In the genomic region with DNA sequence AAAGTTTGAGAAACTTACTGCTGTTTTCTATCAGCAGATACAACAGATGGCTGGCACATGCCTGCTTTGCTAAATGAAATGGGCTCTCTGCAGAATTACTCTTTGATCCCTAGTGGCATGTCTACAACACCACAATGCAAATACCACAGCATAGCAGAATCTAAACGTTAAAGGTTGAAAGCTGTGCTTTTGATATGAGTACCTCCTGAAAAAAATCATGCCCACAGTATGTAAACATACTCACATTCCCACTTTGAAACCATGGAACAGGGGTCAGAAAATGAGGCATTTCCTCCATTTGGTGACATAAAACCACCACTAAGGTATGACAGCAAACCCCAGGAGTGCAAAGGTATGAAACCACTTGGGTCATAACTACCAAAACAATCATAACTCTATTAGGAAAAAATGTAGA, we compare ENCODE assay signal across 1 cellular context.
TF ChIP-seq lines count a peak whose summit lies in the region.

No MANE protein-coding gene starts in this region.

TF ChIP-seq in HepG2, 621 proteins besides CTCF, POLR2A, EP300 and RAD21 (continued from another document):
- TF ChIP-seq HNF1B (CRISPR knock-in tag; IDR thresholded peaks at IDR 0.05) (no peak), ZBTB8A (CRISPR knock-in tag; IDR thresholded peaks at IDR 0.05; ENCODE audit: borderline replicate concordance, low read depth) (no peak), HNF4G (IDR thresholded peaks at IDR 0.05; ENCODE audit: borderline replicate concordance, low read depth, low read length) (peak; percentile 24; the same call in 1 of the 2 replicates), HNF4G (CRISPR knock-in tag; IDR thresholded peaks at IDR 0.05; ENCODE audit: borderline replicate concordance, low read depth) (no peak), NCOR1 (IDR thresholded peaks at IDR 0.05; ENCODE audit: borderline replicate concordance, low read length) (peak; percentile 61; the same call in 1 of the 2 replicates), TBX3 (IDR thresholded peaks at IDR 0.05; ENCODE audit: borderline replicate concordance) (peak; percentile 64; the same call in 1 of the 2 replicates), RERE (CRISPR knock-in tag; IDR thresholded peaks at IDR 0.05; ENCODE audit: low read depth) (0 out of 2 replicates have a peak, but pooled peaks have one; percentile 19), SATB2 (CRISPR knock-in tag; IDR thresholded peaks at IDR 0.05) (no peak), ISL2 (CRISPR knock-in tag; IDR thresholded peaks at IDR 0.05) (0 out of 2 replicates have a peak, but pooled peaks have one; percentile 36), CREB1 (IDR thresholded peaks at IDR 0.05) (peak; percentile 55; the same call in 1 of the 2 replicates), CREB1 (CRISPR knock-in tag; IDR thresholded peaks at IDR 0.05) (no peak; the same call in 1 of the 2 replicates), ZHX2 (IDR thresholded peaks at IDR 0.05; ENCODE audit: low read depth) (peak; percentile 68; the same call in 1 of the 2 replicates), ZHX2 (CRISPR knock-in tag; IDR thresholded peaks at IDR 0.05; ENCODE audit: borderline replicate concordance) (no peak), TAF15 (IDR thresholded peaks at IDR 0.05; ENCODE audit: low read depth, low read length, poor library complexity, severe bottlenecking) (no peak), ELF3 (CRISPR knock-in tag; IDR thresholded peaks at IDR 0.05) (peak; percentile 74), ETS1 (CRISPR knock-in tag; IDR thresholded peaks at IDR 0.05) (no peak), ATF1 (CRISPR knock-in tag; IDR thresholded peaks at IDR 0.05) (0 out of 2 replicates have a peak, but pooled peaks have one; percentile 21), ZFX (CRISPR knock-in tag; IDR thresholded peaks at IDR 0.05; ENCODE audit: low read depth) (no peak), TRIM22 (IDR thresholded peaks at IDR 0.05) (no peak), NFKB2 (CRISPR knock-in tag; IDR thresholded peaks at IDR 0.05; ENCODE audit: borderline replicate concordance) (no peak), NCOA2 (CRISPR knock-in tag; IDR thresholded peaks at IDR 0.05) (peak; percentile 41; the same call in 1 of the 2 replicates), HNF4A (CRISPR knock-in tag; IDR thresholded peaks at IDR 0.05) (peak; percentile 47), PAWR (CRISPR knock-in tag; IDR thresholded peaks at IDR 0.05; ENCODE audit: borderline replicate concordance) (no peak)
- TF ChIP-seq, protein P1, sequence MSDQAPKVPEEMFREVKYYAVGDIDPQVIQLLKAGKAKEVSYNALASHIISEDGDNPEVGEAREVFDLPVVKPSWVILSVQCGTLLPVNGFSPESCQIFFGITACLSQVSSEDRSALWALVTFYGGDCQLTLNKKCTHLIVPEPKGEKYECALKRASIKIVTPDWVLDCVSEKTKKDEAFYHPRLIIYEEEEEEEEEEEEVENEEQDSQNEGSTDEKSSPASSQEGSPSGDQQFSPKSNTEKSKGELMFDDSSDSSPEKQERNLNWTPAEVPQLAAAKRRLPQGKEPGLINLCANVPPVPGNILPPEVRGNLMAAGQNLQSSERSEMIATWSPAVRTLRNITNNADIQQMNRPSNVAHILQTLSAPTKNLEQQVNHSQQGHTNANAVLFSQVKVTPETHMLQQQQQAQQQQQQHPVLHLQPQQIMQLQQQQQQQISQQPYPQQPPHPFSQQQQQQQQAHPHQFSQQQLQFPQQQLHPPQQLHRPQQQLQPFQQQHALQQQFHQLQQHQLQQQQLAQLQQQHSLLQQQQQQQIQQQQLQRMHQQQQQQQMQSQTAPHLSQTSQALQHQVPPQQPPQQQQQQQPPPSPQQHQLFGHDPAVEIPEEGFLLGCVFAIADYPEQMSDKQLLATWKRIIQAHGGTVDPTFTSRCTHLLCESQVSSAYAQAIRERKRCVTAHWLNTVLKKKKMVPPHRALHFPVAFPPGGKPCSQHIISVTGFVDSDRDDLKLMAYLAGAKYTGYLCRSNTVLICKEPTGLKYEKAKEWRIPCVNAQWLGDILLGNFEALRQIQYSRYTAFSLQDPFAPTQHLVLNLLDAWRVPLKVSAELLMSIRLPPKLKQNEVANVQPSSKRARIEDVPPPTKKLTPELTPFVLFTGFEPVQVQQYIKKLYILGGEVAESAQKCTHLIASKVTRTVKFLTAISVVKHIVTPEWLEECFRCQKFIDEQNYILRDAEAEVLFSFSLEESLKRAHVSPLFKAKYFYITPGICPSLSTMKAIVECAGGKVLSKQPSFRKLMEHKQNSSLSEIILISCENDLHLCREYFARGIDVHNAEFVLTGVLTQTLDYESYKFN (CRISPR knock-in tag; conservative IDR thresholded peaks at IDR 0.05) = peak; percentile 50; the same call in 1 of the 2 replicates
